In the genomic region with DNA sequence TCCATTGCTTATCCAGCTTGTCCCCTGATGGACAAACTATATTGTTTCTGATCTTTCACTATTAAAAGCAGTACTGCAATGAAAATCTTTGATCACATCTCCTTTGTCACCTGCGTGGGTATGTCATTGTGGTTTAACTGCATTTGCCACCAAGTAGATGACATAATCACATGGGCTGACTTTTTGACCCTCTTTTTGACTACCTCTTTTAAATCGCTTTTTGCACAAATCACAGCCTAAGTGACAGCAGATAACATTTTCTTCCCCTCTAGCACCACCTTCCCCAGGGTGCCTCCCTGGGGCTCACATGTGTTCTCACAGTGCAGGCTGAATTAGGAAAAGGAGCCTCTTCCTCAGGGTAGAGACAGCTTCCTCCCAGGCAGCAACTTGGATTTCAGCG, we compare ENCODE assay signal across 12 cellular contexts. TPM values are rescaled to one million over a fixed set of nuclear protein-coding genes. Genes with fewer than 3 reads are reported as not detected.
A peak's percentile ranks its signal among the peaks of the same experiment; 100 is the strongest.
DNase-seq lines count a peak whose midpoint lies in the region; ATAC-seq and TF ChIP-seq lines count a peak whose summit lies in the region.
"Had no signal": no experiment of that assay in that cellular context is flagged by ENCODE, and none has a peak within 500 bp of the region (broad histone marks: within the 10 kb centered on the region; RNA-seq: fewer than 3 reads in every experiment).

No MANE protein-coding gene starts in this region.

- peak overlapping the region; percentile 30 for H3K4me2 ChIP-seq in mesendoderm (ENCODE audit: low read length)

- H3K9ac ChIP-seq in mesendoderm (ENCODE audit: low read length) = peak overlapping the region; percentile 43

- ATAC-seq in mucosa of descending colon (no peak), HG03025 (IDR thresholded peaks at IDR 0.05; ENCODE audit: low FRiP score, unreplicated experiment) (no peak), GM21737 (IDR thresholded peaks at IDR 0.05; ENCODE audit: unreplicated experiment) (no peak)

- WGBS in mesendoderm (ENCODE audit: extremely low coverage, insufficient coverage, low lambda C conversion rate) = no CpG with 5 or more reads among the region's 3 CpGs

- H3K79me2 ChIP-seq in mesendoderm (ENCODE audit: control insufficient read depth, insufficient read depth, low read length) = no peaks in the 10 kb centered on the region

- no peak overlapping the region for H2BK15ac ChIP-seq in mesendoderm (replicated peaks; ENCODE audit: low read depth)

- H3K4me3 ChIP-seq in astrocyte of the cerebellum (ENCODE audit: low read depth, low read length) (peak overlapping the region; percentile 58), mesendoderm (ENCODE audit: low read length) (no peak overlapping the region), mucosa of descending colon (no peak overlapping the region)

- H2BK5ac ChIP-seq in mesendoderm (ENCODE audit: low read length) = no peak overlapping the region

- H3K23ac ChIP-seq in mesendoderm (ENCODE audit: low read length) = no peak overlapping the region

- no peak overlapping the region for H3K18ac ChIP-seq in mesendoderm (ENCODE audit: low read length)

- H3K36me3 ChIP-seq in mesendoderm (ENCODE audit: control insufficient read depth, insufficient read depth, low read length) (no peaks in the 10 kb centered on the region), mucosa of descending colon (ENCODE audit: low read depth) (no peaks in the 10 kb centered on the region)

- no peaks in the 10 kb centered on the region for H3K27me3 ChIP-seq in mesendoderm (ENCODE audit: insufficient read depth, low read length, poor library complexity)

- H3K9me3 ChIP-seq in mucosa of descending colon = no peaks in the 10 kb centered on the region

- peak; percentile 29 for DNase-seq in CD1c-positive myeloid dendritic cell (ENCODE audit: extremely low spot score)
- DNase-seq in HEK293T (ENCODE audit: extremely low spot score) = no peak
- no peak for DNase-seq in astrocyte of the cerebellum (ENCODE audit: low read depth)
- peak; percentile 32 for DNase-seq in mesendoderm
- DNase-seq in mucosa of descending colon = no peak
- DNase-seq in DMS114 treated with DMSO at 0.1 percent for 48 hours (lab: John Stamatoyannopoulos, UW; ENCODE audit: unreplicated experiment) = no peak
- DNase-seq: activated B cell treated with CpG ODN at 0.5 μM for 24 hours, activated gamma-delta T cell, naive B cell, Right ventricle myocardium superior had no signal

- H3K27ac ChIP-seq in mesendoderm (ENCODE audit: low read depth, low read length) = no peak overlapping the region

- CTCF ChIA-PET in HEK293T (lab: Yijun Ruan, JAX) = no interaction called here

- H3K4me1 ChIP-seq in mesendoderm (ENCODE audit: control insufficient read depth, low read depth, low read length) = peaks cover 13% of the 10 kb centered on the region
- peaks cover 10% of the 10 kb centered on the region for H3K4me1 ChIP-seq in mucosa of descending colon (ENCODE audit: low read depth)

- POLR2A ChIA-PET in HEK293T (lab: Yijun Ruan, JAX) = no interaction called here

- no peak overlapping the region for H4K5ac ChIP-seq in mesendoderm (ENCODE audit: low read length)

- intact Hi-C loops in mucosa of descending colon (cut with DNase I, micrococcal nuclease) = no loop called here

- H2AK5ac ChIP-seq in mesendoderm (ENCODE audit: low read length) = no peak overlapping the region

- in situ Hi-C loops in astrocyte of the cerebellum (cut with HindIII; ENCODE audit: low sequenced_read_pairs) = no loop called here

- no peak overlapping the region for H3K4ac ChIP-seq in mesendoderm (ENCODE audit: low read depth, low read length)

- H3K79me1 ChIP-seq in mesendoderm (ENCODE audit: low read length) = no peaks in the 10 kb centered on the region

- H4K8ac ChIP-seq in mesendoderm (ENCODE audit: low read depth, low read length) = no peak overlapping the region

- no peak overlapping the region for H2BK120ac ChIP-seq in mesendoderm (ENCODE audit: low read depth, low read length)

- TF ChIP-seq CTCF in astrocyte of the cerebellum (IDR thresholded peaks at IDR 0.05; ENCODE audit: low read depth, low read length, missing control alignments) (no peak), mucosa of descending colon (IDR thresholded peaks at IDR 0.05) (no peak)

- no peak overlapping the region for H3K56ac ChIP-seq in mesendoderm (ENCODE audit: low read length)

TF ChIP-seq in HEK293T, 16 proteins besides CTCF, POLR2A, EP300 and RAD21:
- TF ChIP-seq TARDBP (IDR thresholded peaks at IDR 0.05) (no peak), BHLHE40 (IDR thresholded peaks at IDR 0.05; ENCODE audit: borderline replicate concordance) (no peak)
- TF ChIP-seq, protein P1, sequence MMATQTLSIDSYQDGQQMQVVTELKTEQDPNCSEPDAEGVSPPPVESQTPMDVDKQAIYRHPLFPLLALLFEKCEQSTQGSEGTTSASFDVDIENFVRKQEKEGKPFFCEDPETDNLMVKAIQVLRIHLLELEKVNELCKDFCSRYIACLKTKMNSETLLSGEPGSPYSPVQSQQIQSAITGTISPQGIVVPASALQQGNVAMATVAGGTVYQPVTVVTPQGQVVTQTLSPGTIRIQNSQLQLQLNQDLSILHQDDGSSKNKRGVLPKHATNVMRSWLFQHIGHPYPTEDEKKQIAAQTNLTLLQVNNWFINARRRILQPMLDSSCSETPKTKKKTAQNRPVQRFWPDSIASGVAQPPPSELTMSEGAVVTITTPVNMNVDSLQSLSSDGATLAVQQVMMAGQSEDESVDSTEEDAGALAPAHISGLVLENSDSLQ (IDR thresholded peaks at IDR 0.05) = peak; percentile 33
TF ChIP-seq in HEK293T: peak in this region for 1.

RNA-seq across cellular contexts. Expression of a gene that starts 1.1 kb away (rescaled TPM):
- polyA plus RNA-seq in mesendoderm (2013, experiment 1 of 2) = 62.3 TPM
- 63.4 TPM for polyA plus RNA-seq in mesendoderm (2013, experiment 2 of 2)
- 10 to 100 TPM in 1 of 3 donors, 1 to 10 TPM in 2; 4.6 to 15.3 (median 5.0) TPM for total RNA-seq in mucosa of descending colon
- total RNA-seq: activated B cell treated with CpG ODN at 0.5 μM for 24 hours had no signal

Comparison
In these comparisons a context has a peak if more than half of its experiments do, and no peak if none do; other contexts are left out.
1. DNase-seq: peak in CD1c-positive myeloid dendritic cell (single experiment) and mesendoderm (single experiment); none in HEK293T (single experiment), astrocyte of the cerebellum (single experiment), mucosa of descending colon (0 of 3) and DMS114 treated with DMSO at 0.1 percent for 48 hours (single experiment).